1 cellular context compared by ENCODE assay signal in genomic region chr19:31349160-31349881, GRCh38.
TF ChIP-seq lines count a peak whose summit lies in the region.

A gene with protein sequence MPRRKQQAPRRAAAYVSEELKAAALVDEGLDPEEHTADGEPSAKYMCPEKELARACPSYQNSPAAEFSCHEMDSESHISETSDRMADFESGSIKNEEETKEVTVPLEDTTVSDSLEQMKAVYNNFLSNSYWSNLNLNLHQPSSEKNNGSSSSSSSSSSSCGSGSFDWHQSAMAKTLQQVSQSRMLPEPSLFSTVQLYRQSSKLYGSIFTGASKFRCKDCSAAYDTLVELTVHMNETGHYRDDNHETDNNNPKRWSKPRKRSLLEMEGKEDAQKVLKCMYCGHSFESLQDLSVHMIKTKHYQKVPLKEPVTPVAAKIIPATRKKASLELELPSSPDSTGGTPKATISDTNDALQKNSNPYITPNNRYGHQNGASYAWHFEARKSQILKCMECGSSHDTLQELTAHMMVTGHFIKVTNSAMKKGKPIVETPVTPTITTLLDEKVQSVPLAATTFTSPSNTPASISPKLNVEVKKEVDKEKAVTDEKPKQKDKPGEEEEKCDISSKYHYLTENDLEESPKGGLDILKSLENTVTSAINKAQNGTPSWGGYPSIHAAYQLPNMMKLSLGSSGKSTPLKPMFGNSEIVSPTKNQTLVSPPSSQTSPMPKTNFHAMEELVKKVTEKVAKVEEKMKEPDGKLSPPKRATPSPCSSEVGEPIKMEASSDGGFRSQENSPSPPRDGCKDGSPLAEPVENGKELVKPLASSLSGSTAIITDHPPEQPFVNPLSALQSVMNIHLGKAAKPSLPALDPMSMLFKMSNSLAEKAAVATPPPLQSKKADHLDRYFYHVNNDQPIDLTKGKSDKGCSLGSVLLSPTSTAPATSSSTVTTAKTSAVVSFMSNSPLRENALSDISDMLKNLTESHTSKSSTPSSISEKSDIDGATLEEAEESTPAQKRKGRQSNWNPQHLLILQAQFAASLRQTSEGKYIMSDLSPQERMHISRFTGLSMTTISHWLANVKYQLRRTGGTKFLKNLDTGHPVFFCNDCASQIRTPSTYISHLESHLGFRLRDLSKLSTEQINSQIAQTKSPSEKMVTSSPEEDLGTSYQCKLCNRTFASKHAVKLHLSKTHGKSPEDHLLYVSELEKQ (minus strand): TSS chr19:31349436. CDS start chr19:31349219, 217 bp downstream.

TF ChIP-seq in HEK293, 187 proteins besides CTCF, POLR2A, EP300 and RAD21 (continued from another document and continues in another):
- TF ChIP-seq ZNF426 (tag by site-specific recombination; IDR thresholded peaks at IDR 0.05) (no peak), WT1 (tag by site-specific recombination; IDR thresholded peaks at IDR 0.05) (peak; percentile 71), ZBTB1 (tag by site-specific recombination; IDR thresholded peaks at IDR 0.05) (peak; percentile 67; the same call in 1 of the 2 replicates), FEZF1 (tag by site-specific recombination; IDR thresholded peaks at IDR 0.05) (no peak), ZNF561 (tag by site-specific recombination; IDR thresholded peaks at IDR 0.05; ENCODE audit: borderline replicate concordance) (peak; percentile 46; the same call in 1 of the 2 replicates), BCL11A (tag by site-specific recombination; IDR thresholded peaks at IDR 0.05; ENCODE audit: low read depth) (peak; percentile 57; the same call in 1 of the 2 replicates), GLI2 (tag by site-specific recombination; IDR thresholded peaks at IDR 0.05; ENCODE audit: borderline replicate concordance, low read depth) (no peak), GLIS1 (tag by site-specific recombination; IDR thresholded peaks at IDR 0.05) (peak; percentile 95), ZNF76 (tag by site-specific recombination; IDR thresholded peaks at IDR 0.05; ENCODE audit: borderline replicate concordance, low read depth) (no peak; the same call in none of the 2 replicates), KLF10 (tag by site-specific recombination; IDR thresholded peaks at IDR 0.05) (peak; percentile 63), SP3 (tag by site-specific recombination; IDR thresholded peaks at IDR 0.05) (peak; percentile 96), ZNF629 (tag by site-specific recombination; IDR thresholded peaks at IDR 0.05) (peak; percentile 22; the same call in 1 of the 2 replicates), ZNF248 (tag by site-specific recombination; IDR thresholded peaks at IDR 0.05) (no peak), ZSCAN5A (tag by site-specific recombination; IDR thresholded peaks at IDR 0.05) (peak; percentile 56; the same call in 1 of the 2 replicates), ZNF658 (tag by site-specific recombination; IDR thresholded peaks at IDR 0.05) (no peak), ZNF416 (tag by site-specific recombination; IDR thresholded peaks at IDR 0.05) (no peak), ZNF654 (tag by site-specific recombination; IDR thresholded peaks at IDR 0.05; ENCODE audit: low read depth) (no peak), ZEB2 (tag by site-specific recombination; IDR thresholded peaks at IDR 0.05) (0 out of 2 replicates have a peak, but pooled peaks have one; percentile 8), ZNF488 (tag by site-specific recombination; IDR thresholded peaks at IDR 0.05) (no peak), SP7 (tag by site-specific recombination; IDR thresholded peaks at IDR 0.05) (peak; percentile 82), ZNF610 (tag by site-specific recombination; IDR thresholded peaks at IDR 0.05; ENCODE audit: borderline replicate concordance) (0 out of 2 replicates have a peak, but pooled peaks have one; percentile 7), ZNF184 (tag by site-specific recombination; IDR thresholded peaks at IDR 0.05) (no peak), RBAK (tag by site-specific recombination; IDR thresholded peaks at IDR 0.05) (no peak), ZIC2 (tag by site-specific recombination; IDR thresholded peaks at IDR 0.05) (peak; percentile 37; the same call in 1 of the 2 replicates), ZNF785 (tag by site-specific recombination; IDR thresholded peaks at IDR 0.05) (no peak), ZBTB11 (tag by site-specific recombination; conservative IDR thresholded peaks at IDR 0.05; ENCODE audit: low read depth) (peak; percentile 32), ZNF623 (tag by site-specific recombination; IDR thresholded peaks at IDR 0.05) (no peak), GLIS2 (tag by site-specific recombination; IDR thresholded peaks at IDR 0.05) (peak; percentile 95), ZNF354C (tag by site-specific recombination; IDR thresholded peaks at IDR 0.05; ENCODE audit: borderline replicate concordance, low read depth) (no peak), ZNF37A (tag by site-specific recombination; IDR thresholded peaks at IDR 0.05) (no peak), KLF7 (tag by site-specific recombination; IDR thresholded peaks at IDR 0.05; ENCODE audit: borderline replicate concordance) (0 out of 2 replicates have a peak, but pooled peaks have one; percentile 61), ZNF792 (tag by site-specific recombination; IDR thresholded peaks at IDR 0.05) (0 out of 2 replicates have a peak, but pooled peaks have one; percentile 8), ZNF843 (tag by site-specific recombination; IDR thresholded peaks at IDR 0.05) (no peak)
- TF ChIP-seq, protein P1, sequence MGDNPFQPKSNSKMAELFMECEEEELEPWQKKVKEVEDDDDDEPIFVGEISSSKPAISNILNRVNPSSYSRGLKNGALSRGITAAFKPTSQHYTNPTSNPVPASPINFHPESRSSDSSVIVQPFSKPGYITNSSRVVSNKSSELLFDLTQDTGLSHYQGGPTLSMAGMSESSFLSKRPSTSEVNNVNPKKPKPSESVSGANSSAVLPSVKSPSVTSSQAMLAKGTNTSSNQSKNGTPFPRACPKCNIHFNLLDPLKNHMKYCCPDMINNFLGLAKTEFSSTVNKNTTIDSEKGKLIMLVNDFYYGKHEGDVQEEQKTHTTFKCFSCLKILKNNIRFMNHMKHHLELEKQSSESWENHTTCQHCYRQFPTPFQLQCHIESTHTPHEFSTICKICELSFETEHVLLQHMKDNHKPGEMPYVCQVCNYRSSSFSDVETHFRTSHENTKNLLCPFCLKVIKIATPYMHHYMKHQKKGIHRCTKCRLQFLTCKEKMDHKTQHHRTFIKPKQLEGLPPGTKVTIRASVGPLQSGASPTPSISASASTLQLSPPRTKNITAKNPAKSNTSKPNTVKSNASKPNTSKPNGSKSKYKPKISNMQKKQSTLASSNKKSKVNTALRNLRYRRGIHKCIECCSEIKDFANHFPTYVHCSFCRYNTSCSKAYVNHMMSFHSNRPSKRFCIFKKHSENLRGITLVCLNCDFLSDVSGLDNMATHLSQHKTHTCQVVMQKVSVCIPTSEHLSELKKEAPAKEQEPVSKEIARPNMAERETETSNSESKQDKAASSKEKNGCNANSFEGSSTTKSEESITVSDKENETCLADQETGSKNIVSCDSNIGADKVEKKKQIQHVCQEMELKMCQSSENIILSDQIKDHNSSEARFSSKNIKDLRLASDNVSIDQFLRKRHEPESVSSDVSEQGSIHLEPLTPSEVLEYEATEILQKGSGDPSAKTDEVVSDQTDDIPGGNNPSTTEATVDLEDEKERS (tag by site-specific recombination; IDR thresholded peaks at IDR 0.05) = no peak
- TF ChIP-seq, protein P2, sequence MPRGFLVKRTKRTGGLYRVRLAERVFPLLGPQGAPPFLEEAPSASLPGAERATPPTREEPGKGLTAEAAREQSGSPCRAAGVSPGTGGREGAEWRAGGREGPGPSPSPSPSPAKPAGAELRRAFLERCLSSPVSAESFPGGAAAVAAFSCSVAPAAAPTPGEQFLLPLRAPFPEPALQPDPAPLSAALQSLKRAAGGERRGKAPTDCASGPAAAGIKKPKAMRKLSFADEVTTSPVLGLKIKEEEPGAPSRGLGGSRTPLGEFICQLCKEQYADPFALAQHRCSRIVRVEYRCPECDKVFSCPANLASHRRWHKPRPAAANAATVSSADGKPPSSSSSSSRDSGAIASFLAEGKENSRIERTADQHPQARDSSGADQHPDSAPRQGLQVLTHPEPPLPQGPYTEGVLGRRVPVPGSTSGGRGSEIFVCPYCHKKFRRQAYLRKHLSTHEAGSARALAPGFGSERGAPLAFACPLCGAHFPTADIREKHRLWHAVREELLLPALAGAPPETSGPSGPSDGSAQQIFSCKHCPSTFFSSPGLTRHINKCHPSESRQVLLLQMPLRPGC (tag by site-specific recombination; IDR thresholded peaks at IDR 0.05) = peak; percentile 23; the same call in 1 of the 2 replicates
- TF ChIP-seq, protein P3, sequence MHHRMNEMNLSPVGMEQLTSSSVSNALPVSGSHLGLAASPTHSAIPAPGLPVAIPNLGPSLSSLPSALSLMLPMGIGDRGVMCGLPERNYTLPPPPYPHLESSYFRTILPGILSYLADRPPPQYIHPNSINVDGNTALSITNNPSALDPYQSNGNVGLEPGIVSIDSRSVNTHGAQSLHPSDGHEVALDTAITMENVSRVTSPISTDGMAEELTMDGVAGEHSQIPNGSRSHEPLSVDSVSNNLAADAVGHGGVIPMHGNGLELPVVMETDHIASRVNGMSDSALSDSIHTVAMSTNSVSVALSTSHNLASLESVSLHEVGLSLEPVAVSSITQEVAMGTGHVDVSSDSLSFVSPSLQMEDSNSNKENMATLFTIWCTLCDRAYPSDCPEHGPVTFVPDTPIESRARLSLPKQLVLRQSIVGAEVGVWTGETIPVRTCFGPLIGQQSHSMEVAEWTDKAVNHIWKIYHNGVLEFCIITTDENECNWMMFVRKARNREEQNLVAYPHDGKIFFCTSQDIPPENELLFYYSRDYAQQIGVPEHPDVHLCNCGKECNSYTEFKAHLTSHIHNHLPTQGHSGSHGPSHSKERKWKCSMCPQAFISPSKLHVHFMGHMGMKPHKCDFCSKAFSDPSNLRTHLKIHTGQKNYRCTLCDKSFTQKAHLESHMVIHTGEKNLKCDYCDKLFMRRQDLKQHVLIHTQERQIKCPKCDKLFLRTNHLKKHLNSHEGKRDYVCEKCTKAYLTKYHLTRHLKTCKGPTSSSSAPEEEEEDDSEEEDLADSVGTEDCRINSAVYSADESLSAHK (tag by site-specific recombination; IDR thresholded peaks at IDR 0.05) = 0 out of 2 replicates have a peak, but pooled peaks have one; percentile 33
- TF ChIP-seq, protein P4, sequence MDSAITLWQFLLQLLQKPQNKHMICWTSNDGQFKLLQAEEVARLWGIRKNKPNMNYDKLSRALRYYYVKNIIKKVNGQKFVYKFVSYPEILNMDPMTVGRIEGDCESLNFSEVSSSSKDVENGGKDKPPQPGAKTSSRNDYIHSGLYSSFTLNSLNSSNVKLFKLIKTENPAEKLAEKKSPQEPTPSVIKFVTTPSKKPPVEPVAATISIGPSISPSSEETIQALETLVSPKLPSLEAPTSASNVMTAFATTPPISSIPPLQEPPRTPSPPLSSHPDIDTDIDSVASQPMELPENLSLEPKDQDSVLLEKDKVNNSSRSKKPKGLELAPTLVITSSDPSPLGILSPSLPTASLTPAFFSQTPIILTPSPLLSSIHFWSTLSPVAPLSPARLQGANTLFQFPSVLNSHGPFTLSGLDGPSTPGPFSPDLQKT (IDR thresholded peaks at IDR 0.05; ENCODE audit: borderline replicate concordance, low read depth, low read length) = no peak
- TF ChIP-seq, protein P5, sequence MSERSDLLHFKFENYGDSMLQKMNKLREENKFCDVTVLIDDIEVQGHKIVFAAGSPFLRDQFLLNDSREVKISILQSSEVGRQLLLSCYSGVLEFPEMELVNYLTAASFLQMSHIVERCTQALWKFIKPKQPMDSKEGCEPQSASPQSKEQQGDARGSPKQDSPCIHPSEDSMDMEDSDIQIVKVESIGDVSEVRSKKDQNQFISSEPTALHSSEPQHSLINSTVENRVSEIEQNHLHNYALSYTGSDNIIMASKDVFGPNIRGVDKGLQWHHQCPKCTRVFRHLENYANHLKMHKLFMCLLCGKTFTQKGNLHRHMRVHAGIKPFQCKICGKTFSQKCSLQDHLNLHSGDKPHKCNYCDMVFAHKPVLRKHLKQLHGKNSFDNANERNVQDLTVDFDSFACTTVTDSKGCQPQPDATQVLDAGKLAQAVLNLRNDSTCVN (tag by site-specific recombination; optimal IDR thresholded peaks at IDR 0.05) = peak; percentile 53
